In genomic region chr16:22195695-22196558, GRCh38 we compare ENCODE assay signal across 8 cellular contexts. TPM values are rescaled to one million over a fixed set of nuclear protein-coding genes. Genes with fewer than 3 reads are reported as not detected.
DNase-seq lines count a peak whose midpoint lies in the region; ATAC-seq and TF ChIP-seq lines count a peak whose summit lies in the region.

No MANE protein-coding gene starts in this region.

- peaks cover 23% of the 10 kb centered on the region for H3K36me3 Mint-ChIP-seq in activated T-helper 17 cell treated with anti-CD3 and anti-CD28 coated beads, Interleukin-2, amount 50 U/mL, for 72 hours (ENCODE audit: low read depth)
- H3K36me3 Mint-ChIP-seq in naive thymus-derived CD4-positive, alpha-beta T cell, result peaks cover 0 to 10% (median 4%) of the 10 kb centered on the region in 5 donors

- peaks cover 31% of the 10 kb centered on the region for H3K4me1 Mint-ChIP-seq in activated T-helper 17 cell treated with anti-CD3 and anti-CD28 coated beads, Interleukin-2, amount 50 U/mL, for 72 hours
- peaks cover 31 to 67% (median 59%) of the 10 kb centered on the region in 7 donors for H3K4me1 Mint-ChIP-seq in naive thymus-derived CD4-positive, alpha-beta T cell

- H3K4me1 ChIP-seq in fibroblast of lung (ENCODE audit: control insufficient read depth, extremely low read depth, insufficient read depth, low read length), result peaks cover 11% of the 10 kb centered on the region
- H3K4me1 ChIP-seq in naive thymus-derived CD4-positive, alpha-beta T cell (ENCODE audit: control insufficient read depth in 2 of 2, insufficient read depth in 2 of 2, low read length in 2 of 2), result peaks cover 30 to 36% of the 10 kb centered on the region in 2 donors

- H4K20me1 ChIP-seq in fibroblast of lung (ENCODE audit: control insufficient read depth, extremely low read depth, insufficient read depth, low read length), result no peaks in the 10 kb centered on the region

- peak overlapping the region; percentile 99 for H3K4me3 Mint-ChIP-seq in activated T-helper 17 cell treated with anti-CD3 and anti-CD28 coated beads, Interleukin-2, amount 50 U/mL, for 72 hours
- H3K4me3 Mint-ChIP-seq in naive thymus-derived CD4-positive, alpha-beta T cell, result peak overlapping the region; percentile 73 to 99 (median 90)

- H3K9me3 Mint-ChIP-seq in activated T-helper 17 cell treated with anti-CD3 and anti-CD28 coated beads, Interleukin-2, amount 50 U/mL, for 72 hours, result peaks cover 9% of the 10 kb centered on the region
- peaks cover 0 to 12% (median 7%) of the 10 kb centered on the region in 11 donors for H3K9me3 Mint-ChIP-seq in naive thymus-derived CD4-positive, alpha-beta T cell

- H3K36me3 ChIP-seq in fibroblast of lung (ENCODE audit: control insufficient read depth, insufficient read depth, low read length), result no peaks in the 10 kb centered on the region
- no peaks in the 10 kb centered on the region for H3K36me3 ChIP-seq in naive thymus-derived CD4-positive, alpha-beta T cell (ENCODE audit: control insufficient read depth in 2 of 3, insufficient read depth in 3 of 3, low read length in 3 of 3)

- no peak overlapping the region for H3K27ac ChIP-seq in AG04450 (ENCODE audit: low read depth, low read length)
- peak overlapping the region; percentile 65 for H3K27ac ChIP-seq in fibroblast of lung (ENCODE audit: insufficient read depth, low read length)
- H3K27ac ChIP-seq in naive thymus-derived CD4-positive, alpha-beta T cell (ENCODE audit: low read depth, low read length), result peak overlapping the region; percentile 99

- no peaks in the 10 kb centered on the region for H3K27me3 ChIP-seq in AG04450 (ENCODE audit: control insufficient read depth, insufficient read depth, low read length)
- no peaks in the 10 kb centered on the region for H3K27me3 ChIP-seq in fibroblast of lung (ENCODE audit: control insufficient read depth, insufficient read depth, low read length)
- no peaks in the 10 kb centered on the region for H3K27me3 ChIP-seq in naive thymus-derived CD4-positive, alpha-beta T cell (ENCODE audit: control insufficient read depth in 2 of 2, insufficient read depth in 2 of 2, low read length in 2 of 2)

- H3K9me3 ChIP-seq in AG04450 (ENCODE audit: control insufficient read depth, insufficient read depth, low read length) (no peaks in the 10 kb centered on the region), fibroblast of lung (ENCODE audit: control insufficient read depth, insufficient read depth, low read depth, low read length) (no peaks in the 10 kb centered on the region)
- no peaks in the 10 kb centered on the region for H3K9me3 ChIP-seq in naive thymus-derived CD4-positive, alpha-beta T cell (ENCODE audit: control insufficient read depth in 2 of 3, low read length in 3 of 3)

- H3K27ac Mint-ChIP-seq in activated T-helper 17 cell treated with anti-CD3 and anti-CD28 coated beads, Interleukin-2, amount 50 U/mL, for 72 hours, result peak overlapping the region; percentile 100
- peak overlapping the region; percentile 95 to 100 (median 99) for H3K27ac Mint-ChIP-seq in naive thymus-derived CD4-positive, alpha-beta T cell

- ATAC-seq in GM19035 (IDR thresholded peaks at IDR 0.05; ENCODE audit: unreplicated experiment), result peak; percentile 34
- peak; percentile 20 for ATAC-seq in activated T-helper 17 cell treated with anti-CD3 and anti-CD28 coated beads, Interleukin-2, amount 50 U/mL, for 72 hours (replicated peaks)
- peak; percentile 4 for ATAC-seq in naive thymus-derived CD4-positive, alpha-beta T cell

- DNase-seq in AG04450 (ENCODE audit: low read depth, low spot score), result peak; percentile 82
- peak; percentile 92 for DNase-seq in RPMI8226
- peak; percentile 75 to 91 for DNase-seq in fibroblast of lung (ENCODE audit: low read depth in 2 of 2)
- DNase-seq in naive thymus-derived CD4-positive, alpha-beta T cell, result peak; percentile 84 to 96 (median 91)
- peak; percentile 76 to 78 for DNase-seq in stimulated activated CD8-positive, alpha-beta memory T cell treated with anti-CD3 and anti-CD28 coated beads, Interleukin-7, amount 100 ng/mL, for 48 hours (ENCODE audit: extremely low read depth in 1 of 2, low read depth in 1 of 2)

- intact Hi-C loops in naive thymus-derived CD4-positive, alpha-beta T cell (cut with micrococcal nuclease), result loop anchor here (1.0 kb wide), 2 partner anchors 10 to 101 kb away; partner anchors contain the start of genes EEF2K (in 2 of the 2) and POLR3E (in 2 of the 2)

- H3K27me3 Mint-ChIP-seq in activated T-helper 17 cell treated with anti-CD3 and anti-CD28 coated beads, Interleukin-2, amount 50 U/mL, for 72 hours, result no peaks in the 10 kb centered on the region
- H3K27me3 Mint-ChIP-seq in naive thymus-derived CD4-positive, alpha-beta T cell, result peaks cover 0 to 5% (median 0%) of the 10 kb centered on the region in 5 donors

- peak overlapping the region; percentile 38 for H3K9ac ChIP-seq in fibroblast of lung (ENCODE audit: insufficient read depth, low read length)

- H3K79me2 ChIP-seq in fibroblast of lung (ENCODE audit: control insufficient read depth, insufficient read depth, low read length), result no peaks in the 10 kb centered on the region

- POLR2A ChIA-PET in AG04450 (lab: Yijun Ruan, JAX), result interaction anchor here (1.0 kb wide), 1 partner anchor 10 kb away, joined by 4 read pairs; the partner anchor contains the start of gene EEF2K
- POLR2A ChIA-PET in naive thymus-derived CD4-positive, alpha-beta T cell (lab: Charles Lee), result interaction anchor here (0.8 to 9.0 kb wide), 7 partner anchors 10 to 244 kb away, joined by 3 to 167 read pairs (median 3); partner anchors contain the start of genes EEF2K and POLR3E

- CTCF ChIA-PET in AG04450 (lab: Charles Lee), result interaction anchor here (0.6 to 3.7 kb wide), 6 partner anchors 9 to 104 kb away, joined by 3 to 35 read pairs (median 4); no protein-coding TSS in a partner anchor
- CTCF ChIA-PET in naive thymus-derived CD4-positive, alpha-beta T cell (lab: Charles Lee), result interaction anchor here (0.6 to 2.8 kb wide), 6 partner anchors 9 to 123 kb away, joined by 3 to 18 read pairs (median 4); partner anchors contain the start of gene POLR3E

- peak overlapping the region; percentile 73 for H2AFZ ChIP-seq in fibroblast of lung (ENCODE audit: low read length)

- H3K4me2 ChIP-seq in fibroblast of lung (ENCODE audit: extremely low read depth, insufficient read depth, low read length), result peak overlapping the region; percentile 89

- peak overlapping the region; percentile 67 for H3K4me3 ChIP-seq in AG04450 (ENCODE audit: low read depth, low read length)
- H3K4me3 ChIP-seq in fibroblast of lung (replicated peaks in 1 of 4; ENCODE audit: control extremely low read depth in 1 of 4, insufficient read depth in 1 of 4, low read depth in 3 of 4, low read length in 4 of 4), result peak overlapping the region; percentile 60 to 76 (median 67)
- H3K4me3 ChIP-seq in naive thymus-derived CD4-positive, alpha-beta T cell (ENCODE audit: low read length), result peak overlapping the region; percentile 71

- TF ChIP-seq CTCF in AG04450 (IDR thresholded peaks at IDR 0.05; ENCODE audit: low read depth, low read length) (peak; percentile 85), LNCAP (IDR thresholded peaks at IDR 0.05) (peak; percentile 93), fibroblast of lung (conservative IDR thresholded peaks at IDR 0.05 in 1 of 2, IDR thresholded peaks at IDR 0.05 in 1 of 2; ENCODE audit: low read depth in 1 of 2, low read length in 2 of 2) (peak; percentile 81 to 90)

RNA-seq across cellular contexts. Expression of gene EEF2K, which starts 10.2 kb away (rescaled TPM):
- 9.6 and 13.5 TPM in 2 replicates for polyA plus RNA-seq in AG04450 (2011; rRNA removed)
- polyA minus RNA-seq in AG04450 (2011; rRNA and poly(A)+ RNA removed), result 32.8 and 37.2 TPM in 2 replicates
- total RNA-seq in activated T-helper 17 cell treated with anti-CD3 and anti-CD28 coated beads, Interleukin-2, amount 50 U/mL, for 72 hours, result 10 to 100 TPM; 22.5 to 29.0 TPM
- 22.6 and 31.3 TPM in 2 replicates for total RNA-seq in fibroblast of lung
- polyA plus RNA-seq in fibroblast of lung, result 8.9 and 11.4 TPM in 2 replicates
- 10.8 and 12.0 TPM in 2 replicates for polyA plus RNA-seq in fibroblast of lung (2012)
- polyA minus RNA-seq in fibroblast of lung (ENCODE audit: low replicate concordance), result 51.1 and 84.0 TPM in 2 replicates
- 10 to 100 TPM; 15.3 to 27.9 (median 21.8) TPM for total RNA-seq in naive thymus-derived CD4-positive, alpha-beta T cell
- 1 to 10 TPM; 1.9 to 3.1 TPM for polyA plus RNA-seq in naive thymus-derived CD4-positive, alpha-beta T cell

RNA-seq across cellular contexts. Expression of gene SDR42E2, which starts 33.6 kb away (rescaled TPM):
- polyA plus RNA-seq in AG04450 (2011; rRNA removed) (not detected in 2 replicates), fibroblast of lung (not detected in 2 replicates)
- polyA minus RNA-seq in AG04450 (2011; rRNA and poly(A)+ RNA removed), result 0.09 TPM in 1 of 2 replicates, not detected in the other
- not detected for total RNA-seq in activated T-helper 17 cell treated with anti-CD3 and anti-CD28 coated beads, Interleukin-2, amount 50 U/mL, for 72 hours
- total RNA-seq in fibroblast of lung, result under 0.01 TPM in 1 of 2 replicates, not detected in the other
- not detected in 2 replicates for polyA plus RNA-seq in fibroblast of lung (2012)
- polyA minus RNA-seq in fibroblast of lung (ENCODE audit: low replicate concordance), result not detected in 2 replicates
- total RNA-seq in naive thymus-derived CD4-positive, alpha-beta T cell, result 1 to 10 TPM in 2 of 5 experiments, under 1 TPM in 2, not detected in 1; 0.67 to 1.6 (median 1.0) TPM
- polyA plus RNA-seq in naive thymus-derived CD4-positive, alpha-beta T cell, result under 1 TPM; 0.07 to 0.48 TPM
